ENCODE assay signal across 29 cellular contexts in the genomic region with DNA sequence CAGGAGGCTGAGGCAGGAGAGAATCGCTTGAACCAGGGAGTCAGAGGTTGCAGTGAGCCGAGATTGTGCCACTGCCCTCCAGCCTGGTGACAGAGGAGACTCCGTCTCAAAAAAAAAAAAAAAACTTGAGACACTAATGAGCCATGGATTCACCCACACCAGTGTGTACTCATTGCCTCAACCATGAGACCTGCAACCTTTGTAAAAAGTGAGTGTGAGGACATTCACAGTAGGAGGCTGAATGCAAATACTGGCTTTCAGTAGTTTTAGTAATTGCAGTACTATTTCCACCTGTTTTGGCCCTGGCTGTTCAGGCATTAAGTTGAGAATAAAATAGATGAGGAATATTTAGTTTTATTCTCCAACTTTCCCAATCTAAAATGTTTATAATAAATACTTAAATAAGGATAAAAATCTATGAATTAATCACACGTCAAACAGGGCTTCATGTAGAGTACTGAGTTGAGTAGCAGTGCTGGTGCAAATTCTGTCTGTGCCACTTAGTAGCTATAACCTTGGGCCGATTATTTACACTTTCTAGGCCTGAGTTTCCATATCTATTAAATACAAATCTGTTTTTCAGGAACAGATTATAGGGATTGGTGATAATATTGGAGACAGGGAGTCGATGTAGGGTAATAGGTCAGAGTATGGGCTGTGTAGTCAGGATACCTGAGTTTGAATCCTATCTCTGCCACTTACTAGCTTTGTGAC.
DNase-seq lines count a peak whose midpoint lies in the region; ATAC-seq, FAIRE-seq and TF ChIP-seq lines count a peak whose summit lies in the region.
"Had no signal": no experiment of that assay in that cellular context is flagged by ENCODE, and none has a peak within 500 bp of the region (broad histone marks: within the 10 kb centered on the region; RNA-seq: fewer than 3 reads in every experiment).

No MANE protein-coding gene starts in this region.

- FAIRE-seq in HepG2 (lab: Jason Lieb, UNC): no peak
- FAIRE-seq: bronchial epithelial cell, keratinocyte had no signal

- POLR2A ChIA-PET in HepG2 (lab: Yijun Ruan, JAX): no interaction called here
- POLR2A ChIA-PET in naive thymus-derived CD4-positive, alpha-beta T cell (lab: Charles Lee): no interaction called here

- TF ChIP-seq RAD21 in HepG2 (CRISPR knock-in tag; IDR thresholded peaks at IDR 0.05): no peak

- H3K27me3 Mint-ChIP-seq in naive thymus-derived CD4-positive, alpha-beta T cell: no peaks in the 10 kb centered on the region
- H3K27me3 Mint-ChIP-seq: activated T-cell treated with anti-CD3 and anti-CD28 coated beads, Interleukin-2, amount 50 U/mL, for 24 hours; IgD-negative memory B cell; type B pancreatic cell had no signal

- ATAC-seq in right lobe of liver (peak in 3 of 4 donors; percentile 23 to 40 (median 31)), HepG2 (no peak), left lobe of liver (peak; percentile 34)
- no peak for ATAC-seq in naive thymus-derived CD4-positive, alpha-beta T cell
- ATAC-seq: gastroesophageal sphincter, mucosa of descending colon had no signal

- intact Hi-C loops in right lobe of liver (cut with DNase I): no loop called here
- intact Hi-C loops in HepG2 (cut with micrococcal nuclease; ENCODE audit: unreplicated experiment): loop anchor here (5.0 kb wide), 1 partner anchor 91 kb away; the partner anchor contains the start of gene SIK2
- intact Hi-C loops in naive thymus-derived CD4-positive, alpha-beta T cell (cut with micrococcal nuclease): no loop called here

- WGBS in right lobe of liver (ENCODE audit: insufficient coverage, low coverage, low lambda C conversion rate, missing lambda C conversion rate): 79% methylated on average over 6 of the region's 6 CpGs
- 99% methylated on average over 6 of the region's 6 CpGs for WGBS in HepG2 (ENCODE audit: low lambda C conversion rate)

- TF ChIP-seq CTCF in right lobe of liver (IDR thresholded peaks at IDR 0.05) (no peak), HepG2 (CRISPR knock-in tag; IDR thresholded peaks at IDR 0.05) (no peak), VCaP (conservative IDR thresholded peaks at IDR 0.05) (no peak)

- no TSS peak for BruUV-seq in HepG2 (replicated peaks; lab: Mats Ljungman, UMichigan)

- H3K36me3 ChIP-seq in right lobe of liver: peaks cover 0 to 13% (median 5%) of the 10 kb centered on the region in 4 donors
- H3K36me3 ChIP-seq in HepG2 (replicated peaks in 1 of 2; ENCODE audit: control insufficient read depth in 1 of 2, insufficient read depth in 2 of 2, low read length in 2 of 2): peaks cover 1 to 31% of the 10 kb centered on the region in 2 experiments; a peak in 4 of 5 replicates
- peaks cover 0 to under 1% (median 0%) of the 10 kb centered on the region in 3 experiments for H3K36me3 ChIP-seq in naive thymus-derived CD4-positive, alpha-beta T cell (ENCODE audit: control insufficient read depth in 2 of 3, insufficient read depth in 3 of 3, low read length in 3 of 3)

- DNase-seq in right lobe of liver: no peak
- DNase-seq in HepG2 (ENCODE audit: low spot score): no peak
- DNase-seq in left lobe of liver (ENCODE audit: low spot score): no peak
- no peak for DNase-seq in NCI-H774 (lab: John Stamatoyannopoulos, UW)
- no peak for DNase-seq in naive thymus-derived CD4-positive, alpha-beta T cell
- no peak for DNase-seq in NCI-H1105 (lab: John Stamatoyannopoulos, UW)
- no peak for DNase-seq in NK-92 (lab: John Stamatoyannopoulos, UW; ENCODE audit: unreplicated experiment)
- DNase-seq: ACHN; activated CD4-positive, alpha-beta T cell treated with anti-CD3 and anti-CD28 coated beads for 48 hours; activated naive CD4-positive, alpha-beta T cell treated with Interleukin-2 at 50 U/mL for 16 hours; activated T-cell treated with anti-CD3 and anti-CD28 coated beads, Interleukin-2, amount 50 U/mL, for 24 hours; cortex of kidney; DMS79; endodermal cell; esophagus squamous epithelium; H7; mucosa of descending colon; NCI-H1105 treated with DMSO at 0.1 percent for 48 hours; NCI-H446; nephron progenitor cell had no signal

- H3K4me1 Mint-ChIP-seq in naive thymus-derived CD4-positive, alpha-beta T cell: peaks cover 0 to 5% (median 0%) of the 10 kb centered on the region in 7 donors

- H3K4me3 ChIP-seq in right lobe of liver (no peak overlapping the region), HepG2 (replicated peaks in 1 of 3; ENCODE audit: insufficient read depth in 1 of 3, low read depth in 2 of 3, low read length in 3 of 3) (no peak overlapping the region)
- no peak overlapping the region for H3K4me3 ChIP-seq in naive thymus-derived CD4-positive, alpha-beta T cell (ENCODE audit: low read length)
- H3K4me3 ChIP-seq: esophagus squamous epithelium, gastroesophageal sphincter, lung, mucosa of descending colon, SK-N-MC had no signal

- no peaks in the 10 kb centered on the region for H3K9me3 ChIP-seq in right lobe of liver
- no peaks in the 10 kb centered on the region for H3K9me3 ChIP-seq in HepG2 (ENCODE audit: low read length)
- no peaks in the 10 kb centered on the region for H3K9me3 ChIP-seq in naive thymus-derived CD4-positive, alpha-beta T cell (ENCODE audit: control insufficient read depth in 2 of 3, low read length in 3 of 3)
- H3K9me3 ChIP-seq: esophagus squamous epithelium, gastroesophageal sphincter, mucosa of descending colon had no signal

- H3K4me3 Mint-ChIP-seq in naive thymus-derived CD4-positive, alpha-beta T cell: no peak overlapping the region
- H3K4me3 Mint-ChIP-seq: activated T-cell treated with anti-CD3 and anti-CD28 coated beads, Interleukin-2, amount 50 U/mL, for 24 hours; endodermal cell; nephron progenitor cell; T-helper 1 cell treated with Interleukin-12 subunit alpha and Interleukin-12 subunit beta and Interleukin-4 antibody, amounts not matched to agents 30 μg/mL and 1 μg/mL, for 36 hours; type B pancreatic cell had no signal

- H3K27ac ChIP-seq in right lobe of liver (no peak overlapping the region), HepG2 (ENCODE audit: extremely low read length, insufficient read depth, low read length) (no peak overlapping the region), VCaP (peak overlapping the region; percentile 2; the same call in 1 of the 2 replicates)
- H3K27ac ChIP-seq in naive thymus-derived CD4-positive, alpha-beta T cell (ENCODE audit: low read depth, low read length): no peak overlapping the region
- H3K27ac ChIP-seq: esophagus squamous epithelium, gastroesophageal sphincter, SK-N-MC had no signal

- H3K36me3 Mint-ChIP-seq in naive thymus-derived CD4-positive, alpha-beta T cell: peaks cover 9 to 29% (median 25%) of the 10 kb centered on the region in 5 donors

- H3K4me2 ChIP-seq in HepG2 (ENCODE audit: low read depth, low read length): no peak overlapping the region

- in situ Hi-C loops in HepG2 (cut with HindIII; ENCODE audit: extremely low pct_ligation_motif_present, low pct_unique_long_range_greater_than_20kb): no loop called here

- H3K9ac ChIP-seq in HepG2 (ENCODE audit: insufficient read depth, low read depth, low read length): no peak overlapping the region

- no peak overlapping the region for H3K27ac Mint-ChIP-seq in naive thymus-derived CD4-positive, alpha-beta T cell
- H3K27ac Mint-ChIP-seq: activated T-cell treated with anti-CD3 and anti-CD28 coated beads, Interleukin-2, amount 50 U/mL, for 24 hours; endodermal cell; IgD-negative memory B cell; nephron progenitor cell; T-helper 1 cell treated with Interleukin-12 subunit alpha and Interleukin-12 subunit beta and Interleukin-4 antibody, amounts not matched to agents 30 μg/mL and 1 μg/mL, for 36 hours; type B pancreatic cell had no signal

- H3K27me3 ChIP-seq in right lobe of liver (no peaks in the 10 kb centered on the region), HepG2 (ENCODE audit: control insufficient read depth in 1 of 2, insufficient read depth in 2 of 2, low read length in 2 of 2) (no peaks in the 10 kb centered on the region)
- no peaks in the 10 kb centered on the region for H3K27me3 ChIP-seq in naive thymus-derived CD4-positive, alpha-beta T cell (ENCODE audit: control insufficient read depth in 2 of 2, insufficient read depth in 2 of 2, low read length in 2 of 2)
- H3K27me3 ChIP-seq: esophagus squamous epithelium, gastroesophageal sphincter had no signal

- CTCF ChIA-PET in HepG2 (lab: Yijun Ruan, JAX; ENCODE audit: low intra/inter-chr PET ratio, low total read pairs): no interaction called here
- CTCF ChIA-PET in naive thymus-derived CD4-positive, alpha-beta T cell (lab: Charles Lee): no interaction called here

- TF ChIP-seq POLR2A in right lobe of liver (IDR thresholded peaks at IDR 0.05): no peak
- TF ChIP-seq POLR2A in HepG2 (IDR thresholded peaks at IDR 0.05; ENCODE audit: insufficient read depth in 1 of 2, low read depth in 2 of 2, low read length in 2 of 2): no peak

- H4K20me1 ChIP-seq in HepG2 (ENCODE audit: insufficient read depth, low read length): no peaks in the 10 kb centered on the region

- no peaks in the 10 kb centered on the region for H3K9me3 Mint-ChIP-seq in naive thymus-derived CD4-positive, alpha-beta T cell
- H3K9me3 Mint-ChIP-seq: activated T-cell treated with anti-CD3 and anti-CD28 coated beads, Interleukin-2, amount 50 U/mL, for 24 hours; endodermal cell; IgD-negative memory B cell; nephron progenitor cell; T-helper 1 cell treated with Interleukin-12 subunit alpha and Interleukin-12 subunit beta and Interleukin-4 antibody, amounts not matched to agents 30 μg/mL and 1 μg/mL, for 36 hours; type B pancreatic cell had no signal

- H2AFZ ChIP-seq in HepG2 (ENCODE audit: low read length): no peak overlapping the region

- no peak for TF ChIP-seq EP300 in HepG2 (IDR thresholded peaks at IDR 0.05; ENCODE audit: low read depth in 2 of 2, low read length in 2 of 2)
- TF ChIP-seq EP300 in HepG2 (CRISPR knock-in tag; IDR thresholded peaks at IDR 0.05; ENCODE audit: borderline replicate concordance): no peak

- H3K79me2 ChIP-seq in HepG2 (ENCODE audit: insufficient read depth, low read length): no peaks in the 10 kb centered on the region

- H3K4me1 ChIP-seq in right lobe of liver: no peaks in the 10 kb centered on the region
- H3K4me1 ChIP-seq in HepG2 (ENCODE audit: insufficient read depth, low read length): peaks cover 29% of the 10 kb centered on the region
- no peaks in the 10 kb centered on the region for H3K4me1 ChIP-seq in naive thymus-derived CD4-positive, alpha-beta T cell (ENCODE audit: control insufficient read depth in 2 of 2, insufficient read depth in 2 of 2, low read length in 2 of 2)

TF ChIP-seq in HepG2, 621 proteins besides CTCF, POLR2A, EP300 and RAD21:
- TF ChIP-seq ZNF34 (CRISPR knock-in tag; IDR thresholded peaks at IDR 0.05; ENCODE audit: borderline replicate concordance) (no peak), SNRNP70 (IDR thresholded peaks at IDR 0.05; ENCODE audit: low read depth, low read length) (no peak), KMT2B (CRISPR knock-in tag; IDR thresholded peaks at IDR 0.05) (no peak)

Comparison
In these comparisons a context has a peak if more than half of its experiments do, and no peak if none do; other contexts are left out.
1. ATAC-seq: peak in right lobe of liver (3 of 4) and left lobe of liver (single experiment); none in HepG2 (single experiment) and naive thymus-derived CD4-positive, alpha-beta T cell (single experiment).